Comparison of ENCODE assay signal across 18 cellular contexts in genomic region chr6:128598561-128598960, GRCh38.
A peak's percentile ranks its signal among the peaks of the same experiment; 100 is the strongest.
DNase-seq lines count a peak whose midpoint lies in the region; ATAC-seq and TF ChIP-seq lines count a peak whose summit lies in the region.
"Had no signal": no experiment of that assay in that cellular context is flagged by ENCODE, and none has a peak within 500 bp of the region (broad histone marks: within the 10 kb centered on the region; RNA-seq: fewer than 3 reads in every experiment).

No MANE protein-coding gene starts in this region.

- TF ChIP-seq POLR2A in HCT116 (IDR thresholded peaks at IDR 0.05; ENCODE audit: borderline replicate concordance, extremely low read depth, insufficient read depth, insufficient read length), result no peak

- H3K27me3 ChIP-seq in HCT116 (ENCODE audit: insufficient read depth, low read length) (no peaks in the 10 kb centered on the region), PC-3 (ENCODE audit: low read length) (no peaks in the 10 kb centered on the region), SJCRH30 (no peaks in the 10 kb centered on the region)
- no peaks in the 10 kb centered on the region for H3K27me3 ChIP-seq in effector memory CD4-positive, alpha-beta T cell (replicated peaks; ENCODE audit: control insufficient read depth, insufficient read depth, low read length, poor library complexity, severe bottlenecking)
- H3K27me3 ChIP-seq: SJSA1, tibial artery had no signal

- POLR2A ChIA-PET in HCT116 (lab: Charles Lee) (no interaction called here), PC-3 (lab: Charles Lee; ENCODE audit: unreplicated experiment) (no interaction called here)

- H3K9me3 ChIP-seq in HCT116 (ENCODE audit: control insufficient read depth in 1 of 2, insufficient read depth in 1 of 2, low read depth in 1 of 2, low read length in 2 of 2) (no peaks in the 10 kb centered on the region), PC-3 (ENCODE audit: low read length) (no peaks in the 10 kb centered on the region), SJCRH30 (replicated peaks) (no peaks in the 10 kb centered on the region)
- no peaks in the 10 kb centered on the region for H3K9me3 ChIP-seq in effector memory CD4-positive, alpha-beta T cell (ENCODE audit: control insufficient read depth, low read length)
- H3K9me3 ChIP-seq: SJSA1, tibial artery had no signal

- H3K9ac ChIP-seq in HCT116 (ENCODE audit: low read length) (peak overlapping the region; percentile 4; the same call in 1 of the 2 replicates), PC-3 (ENCODE audit: low read length) (peak overlapping the region; percentile 57)

- intact Hi-C loops in HCT116 (cut with micrococcal nuclease) (no loop called here), PC-3 (cut with micrococcal nuclease) (loop anchor here (1.0 kb wide), 1 partner anchor 28 kb away; no protein-coding TSS in a partner anchor)

- H3K9me3 Mint-ChIP-seq in stimulated activated memory B cell treated with anti-CD40 and anti-IgM and Interleukin-4, amounts not matched to agents 10 μg/mL and 1 μg/mL and 100 μg/mL, for 72 hours, result no peaks in the 10 kb centered on the region
- H3K9me3 Mint-ChIP-seq: activated naive CD4-positive, alpha-beta T cell treated with anti-CD3 and anti-CD28 coated beads, Interleukin-2, amount 50 U/mL, for 24 hours had no signal

- peak; percentile 8 for DNase-seq in HCT116 (ENCODE audit: low read depth, low spot score)
- peak; percentile 85 for DNase-seq in PC-3
- DNase-seq in kidney glomerular epithelial cell (lab: John Stamatoyannopoulos, UW), result peak; percentile 3
- no peak for DNase-seq in effector memory CD4-positive, alpha-beta T cell
- no peak for DNase-seq in SJCRH30
- DNase-seq: activated CD8-positive, alpha-beta memory T cell treated with anti-CD3 and anti-CD28 coated beads, Interleukin-2, amount 50 U/mL, for 48 hours; glutamatergic neuron; immature natural killer cell; KBM-7; naive B cell; NCI-H2081; NCI-H524; stimulated activated CD4-positive, alpha-beta T cell treated with anti-CD3 and anti-CD28 coated beads, Interleukin-4, amount 100 ng/mL, for 24 hours; tibial artery had no signal

- H2AFZ ChIP-seq in HCT116 (ENCODE audit: low read depth, low read length, poor library complexity, severe bottlenecking) (peak overlapping the region; percentile 40), PC-3 (ENCODE audit: low read length) (no peak overlapping the region)

- H3K9me2 ChIP-seq in HCT116 (ENCODE audit: insufficient read depth) (no peaks in the 10 kb centered on the region), PC-3 (replicated peaks; ENCODE audit: low read length) (no peaks in the 10 kb centered on the region)

- H3K4me3 Mint-ChIP-seq in stimulated activated memory B cell treated with anti-CD40 and anti-IgM and Interleukin-4, amounts not matched to agents 10 μg/mL and 1 μg/mL and 100 μg/mL, for 72 hours, result no peak overlapping the region
- H3K4me3 Mint-ChIP-seq: activated naive CD4-positive, alpha-beta T cell treated with anti-CD3 and anti-CD28 coated beads, Interleukin-2, amount 50 U/mL, for 24 hours; immature natural killer cell; naive B cell had no signal

- no peak for TF ChIP-seq RAD21 in HCT116 (IDR thresholded peaks at IDR 0.05; ENCODE audit: low read depth)

- TF ChIP-seq CTCF in HCT116 (IDR thresholded peaks at IDR 0.05 in 2 of 3, conservative IDR thresholded peaks at IDR 0.05 in 1 of 3; ENCODE audit: borderline replicate concordance in 1 of 3, insufficient read depth in 1 of 3, low read depth in 2 of 3, low read length in 2 of 3), result no peak
- TF ChIP-seq CTCF in PC-3 (conservative IDR thresholded peaks at IDR 0.05; ENCODE audit: low read depth, low read length), result no peak

- H3K36me3 ChIP-seq in HCT116 (ENCODE audit: control insufficient read depth in 1 of 2, insufficient read depth in 2 of 2, low read length in 2 of 2) (no peaks in the 10 kb centered on the region), PC-3 (ENCODE audit: low read depth, low read length) (no peaks in the 10 kb centered on the region), SJCRH30 (no peaks in the 10 kb centered on the region)
- H3K36me3 ChIP-seq in effector memory CD4-positive, alpha-beta T cell (ENCODE audit: control insufficient read depth, insufficient read depth, low read length), result no peaks in the 10 kb centered on the region
- H3K36me3 ChIP-seq: SJSA1, tibial artery had no signal

- ATAC-seq in GM18858 (IDR thresholded peaks at IDR 0.05; ENCODE audit: unreplicated experiment) (peak; percentile 33), HCT116 (peak; percentile 83), PC-3 (peak; percentile 54)
- ATAC-seq in stimulated activated memory B cell treated with anti-CD40 and anti-IgM and Interleukin-4, amounts not matched to agents 10 μg/mL and 1 μg/mL and 100 μg/mL, for 72 hours, result no peak

- H3K27me3 Mint-ChIP-seq in stimulated activated memory B cell treated with anti-CD40 and anti-IgM and Interleukin-4, amounts not matched to agents 10 μg/mL and 1 μg/mL and 100 μg/mL, for 72 hours, result no peaks in the 10 kb centered on the region

- H3K36me3 Mint-ChIP-seq in stimulated activated memory B cell treated with anti-CD40 and anti-IgM and Interleukin-4, amounts not matched to agents 10 μg/mL and 1 μg/mL and 100 μg/mL, for 72 hours, result no peaks in the 10 kb centered on the region
- H3K36me3 Mint-ChIP-seq: activated naive CD4-positive, alpha-beta T cell treated with anti-CD3 and anti-CD28 coated beads, Interleukin-2, amount 50 U/mL, for 24 hours; immature natural killer cell; naive B cell had no signal

- H4K20me1 ChIP-seq in HCT116 (ENCODE audit: insufficient read depth), result no peaks in the 10 kb centered on the region
- H4K20me1 ChIP-seq in PC-3 (ENCODE audit: low read length), result no peaks in the 10 kb centered on the region

- RAD21 ChIA-PET in HCT116 (lab: Charles Lee; ENCODE audit: low non-redundant PET in 1 of 2, low total read pairs in 2 of 2, uncharacterized antibody in 2 of 2, unreplicated experiment in 2 of 2), result no interaction called here

- peaks cover 4% of the 10 kb centered on the region for H3F3A ChIP-seq in PC-3 (ENCODE audit: low read length, unreplicated experiment)

- CTCF ChIA-PET in HCT116 (lab: Charles Lee) (no interaction called here), PC-3 (lab: Charles Lee) (no interaction called here)

- peak overlapping the region; percentile 58 for H3K4me2 ChIP-seq in HCT116 (ENCODE audit: low read length)
- peak overlapping the region; percentile 73 for H3K4me2 ChIP-seq in PC-3 (ENCODE audit: low read length)

- no peaks in the 10 kb centered on the region for H3K4me1 Mint-ChIP-seq in stimulated activated memory B cell treated with anti-CD40 and anti-IgM and Interleukin-4, amounts not matched to agents 10 μg/mL and 1 μg/mL and 100 μg/mL, for 72 hours
- H3K4me1 Mint-ChIP-seq: immature natural killer cell, naive B cell had no signal

- H3K4me3 ChIP-seq in HCT116 (replicated peaks in 1 of 2; ENCODE audit: low read depth in 1 of 2, low read length in 2 of 2) (0 out of 4 replicates have a peak overlapping the region, but pooled peaks of 1 of the 2 experiments have one; percentile 1), PC-3 (ENCODE audit: low read length) (peak overlapping the region; percentile 35; the same call in 1 of the 2 replicates), SJCRH30 (no peak overlapping the region)
- no peak overlapping the region for H3K4me3 ChIP-seq in effector memory CD4-positive, alpha-beta T cell (ENCODE audit: insufficient read depth, low read depth, low read length, poor library complexity, severe bottlenecking)
- H3K4me3 ChIP-seq: SJSA1, tibial artery had no signal

- no peak overlapping the region for H3K27ac Mint-ChIP-seq in stimulated activated memory B cell treated with anti-CD40 and anti-IgM and Interleukin-4, amounts not matched to agents 10 μg/mL and 1 μg/mL and 100 μg/mL, for 72 hours
- H3K27ac Mint-ChIP-seq: activated naive CD4-positive, alpha-beta T cell treated with anti-CD3 and anti-CD28 coated beads, Interleukin-2, amount 50 U/mL, for 24 hours; immature natural killer cell; naive B cell had no signal

- H3K79me2 ChIP-seq in HCT116 (ENCODE audit: insufficient read depth, low read length) (no peaks in the 10 kb centered on the region), PC-3 (ENCODE audit: low read length) (no peaks in the 10 kb centered on the region)

- H3K4me1 ChIP-seq in HCT116 (ENCODE audit: control insufficient read depth in 1 of 2, insufficient read depth in 2 of 2, low read length in 2 of 2) (peaks cover 19 to 38% of the 10 kb centered on the region in 2 experiments), PC-3 (ENCODE audit: insufficient read depth, low read length) (peaks cover 54% of the 10 kb centered on the region), SJCRH30 (peaks cover 22% of the 10 kb centered on the region)
- no peaks in the 10 kb centered on the region for H3K4me1 ChIP-seq in effector memory CD4-positive, alpha-beta T cell (ENCODE audit: control insufficient read depth, insufficient read depth, low read length, poor library complexity, severe bottlenecking)

- no TSS peak for BruUV-seq in HCT116 (replicated peaks; lab: Mats Ljungman, UMichigan)
- no TSS peak for BruUV-seq in PC-3 (replicated peaks; lab: Mats Ljungman, UMichigan)

- H3K27ac ChIP-seq in HCT116 (ENCODE audit: low read depth, low read length) (no peak overlapping the region), PC-3 (ENCODE audit: low read length) (peak overlapping the region; percentile 95), SJCRH30 (no peak overlapping the region)
- H3K27ac ChIP-seq in effector memory CD4-positive, alpha-beta T cell (ENCODE audit: insufficient read depth, low read length, poor library complexity, severe bottlenecking), result no peak overlapping the region
- H3K27ac ChIP-seq: tibial artery had no signal

TF ChIP-seq in HCT116, 20 proteins besides CTCF, POLR2A, EP300 and RAD21 (continues in another document):
- TF ChIP-seq ZNF274 (IDR thresholded peaks at IDR 0.05; ENCODE audit: low read depth, low read length) (no peak), EZH2 (IDR thresholded peaks at IDR 0.05) (no peak), EZH2phosphoT487 (IDR thresholded peaks at IDR 0.05; ENCODE audit: borderline replicate concordance) (no peak), FOSL1 (IDR thresholded peaks at IDR 0.05; ENCODE audit: low read depth) (peak; percentile 54; the same call in 1 of the 2 replicates)

Comparison
In these comparisons a context has a peak if more than half of its experiments do, and no peak if none do; other contexts are left out.
1. DNase-seq: peak in HCT116 (single experiment), PC-3 (single experiment) and kidney glomerular epithelial cell (single experiment); none in effector memory CD4-positive, alpha-beta T cell (0 of 3) and SJCRH30 (0 of 2).